In genomic region chr10:35224045-35224740, GRCh38 we compare ENCODE assay signal across 3 cellular contexts.
TF ChIP-seq lines count a peak whose summit lies in the region.

No MANE protein-coding gene starts in this region.

TF ChIP-seq in liver, 16 proteins besides CTCF, POLR2A, EP300 and RAD21:
- TF ChIP-seq REST (IDR thresholded peaks at IDR 0.05) = no peak
- peak; percentile 34 for TF ChIP-seq SP1 (IDR thresholded peaks at IDR 0.05)
- no peak for TF ChIP-seq ATF3 (IDR thresholded peaks at IDR 0.05)
- no peak for TF ChIP-seq MAX (IDR thresholded peaks at IDR 0.05)
- no peak for TF ChIP-seq ZBTB33 (IDR thresholded peaks at IDR 0.05)
- peak; percentile 76 to 90 for TF ChIP-seq HNF4A (conservative IDR thresholded peaks at IDR 0.05)
- TF ChIP-seq HNF4G (IDR thresholded peaks at IDR 0.05) = peak; percentile 60
- no peak for TF ChIP-seq FOXA2 (IDR thresholded peaks at IDR 0.05)
- TF ChIP-seq TAF1 (conservative IDR thresholded peaks at IDR 0.05) = no peak
- no peak for TF ChIP-seq JUND (IDR thresholded peaks at IDR 0.05)
- no peak for TF ChIP-seq NR2F2 (IDR thresholded peaks at IDR 0.05)
- TF ChIP-seq RXRA (IDR thresholded peaks at IDR 0.05) = peak; percentile 26 to 67
- TF ChIP-seq YY1 (IDR thresholded peaks at IDR 0.05) = no peak
- no peak for TF ChIP-seq FOXA1 (IDR thresholded peaks at IDR 0.05)
- no peak for TF ChIP-seq EGR1 (IDR thresholded peaks at IDR 0.05; ENCODE audit: low read depth in 2 of 2)
- TF ChIP-seq GABPA (IDR thresholded peaks at IDR 0.05 in 1 of 2, conservative IDR thresholded peaks at IDR 0.05 in 1 of 2) = no peak

TF ChIP-seq in HepG2, 621 proteins besides CTCF, POLR2A, EP300 and RAD21:
- TF ChIP-seq DBP (CRISPR knock-in tag; IDR thresholded peaks at IDR 0.05; ENCODE audit: not compliant biosample characterization) = no peak
- TF ChIP-seq TBX2 (CRISPR knock-in tag; IDR thresholded peaks at IDR 0.05; ENCODE audit: borderline replicate concordance) = no peak
- no peak for TF ChIP-seq ZNF674 (CRISPR knock-in tag; IDR thresholded peaks at IDR 0.05; ENCODE audit: low read depth)
- no peak for TF ChIP-seq ATF7 (IDR thresholded peaks at IDR 0.05)
- TF ChIP-seq ATF7 (CRISPR knock-in tag; IDR thresholded peaks at IDR 0.05) = no peak
- TF ChIP-seq ZFP62 (CRISPR knock-in tag; IDR thresholded peaks at IDR 0.05) = no peak
- no peak for TF ChIP-seq KDM3A (CRISPR knock-in tag; IDR thresholded peaks at IDR 0.05; ENCODE audit: low read depth)
- no peak for TF ChIP-seq ZNF605 (CRISPR knock-in tag; IDR thresholded peaks at IDR 0.05)
- no peak for TF ChIP-seq RXRA (CRISPR knock-in tag; IDR thresholded peaks at IDR 0.05)
- no peak for TF ChIP-seq ETS1 (CRISPR knock-in tag; IDR thresholded peaks at IDR 0.05)
- no peak for TF ChIP-seq SALL1 (CRISPR knock-in tag; IDR thresholded peaks at IDR 0.05)
TF ChIP-seq in HepG2: peak in this region for 0.

TF ChIP-seq in IMR-90, 13 proteins besides CTCF, POLR2A, EP300 and RAD21:
- TF ChIP-seq USF2 (IDR thresholded peaks at IDR 0.05; ENCODE audit: low read depth, low read length) (no peak), BHLHE40 (IDR thresholded peaks at IDR 0.05; ENCODE audit: low read depth, low read length) (no peak), NFE2L2 (IDR thresholded peaks at IDR 0.05; ENCODE audit: low read depth, low read length) (no peak), CEBPB (IDR thresholded peaks at IDR 0.05; ENCODE audit: low read depth, low read length) (no peak), MAZ (IDR thresholded peaks at IDR 0.05; ENCODE audit: borderline replicate concordance, low read depth, low read length) (no peak), FOS (IDR thresholded peaks at IDR 0.05; ENCODE audit: low read depth, low read length) (no peak), SMC3 (IDR thresholded peaks at IDR 0.05; ENCODE audit: low read depth, low read length) (no peak), MXI1 (IDR thresholded peaks at IDR 0.05; ENCODE audit: borderline replicate concordance, low read depth, low read length) (no peak), MAFK (IDR thresholded peaks at IDR 0.05; ENCODE audit: low read depth, low read length) (no peak), ELK1 (IDR thresholded peaks at IDR 0.05; ENCODE audit: borderline replicate concordance, low read depth, low read length) (no peak), CHD1 (IDR thresholded peaks at IDR 0.05; ENCODE audit: low read depth, low read length) (no peak), RFX5 (IDR thresholded peaks at IDR 0.05; ENCODE audit: low read depth, low read length) (no peak), RCOR1 (IDR thresholded peaks at IDR 0.05; ENCODE audit: insufficient replicate concordance, low read length) (no peak)
